In genomic region chr7:22355620-22356009, GRCh38 we compare ENCODE assay signal across 10 cellular contexts. TPM values are rescaled to one million over a fixed set of nuclear protein-coding genes. Genes with fewer than 3 reads are reported as not detected.
DNase-seq lines count a peak whose midpoint lies in the region; ATAC-seq and TF ChIP-seq lines count a peak whose summit lies in the region.
"Had no signal": no experiment of that assay in that cellular context is flagged by ENCODE, and none has a peak within 500 bp of the region (broad histone marks: within the 10 kb centered on the region; RNA-seq: fewer than 3 reads in every experiment).

No MANE protein-coding gene starts in this region.

- CTCF ChIA-PET in activated CD8-positive, alpha-beta memory T cell treated with anti-CD3 and anti-CD28 coated beads, Interleukin-2, amount 10 ng/mL, durations not matched to agents 7 days and 5 days (lab: Charles Lee), result no interaction called here

- H3K9me3 Mint-ChIP-seq in activated CD8-positive, alpha-beta memory T cell treated with anti-CD3 and anti-CD28 coated beads, Interleukin-2, amount 10 ng/mL, durations not matched to agents 7 days and 5 days (ENCODE audit: low read depth), result peaks cover 2% of the 10 kb centered on the region
- H3K9me3 Mint-ChIP-seq in activated T-helper 17 cell treated with anti-CD3 and anti-CD28 coated beads, Interleukin-2, amount 50 U/mL, for 72 hours, result peaks cover 3% of the 10 kb centered on the region

- H3K4me3 ChIP-seq in kidney epithelial cell (ENCODE audit: low read depth, low read length) (peak overlapping the region; percentile 49), thymus (ENCODE audit: low read length) (peak overlapping the region; percentile 86)

- WGBS in thymus, result 62% methylated on average over 5 of the region's 5 CpGs

- peaks cover 69% of the 10 kb centered on the region for H3K27me3 Mint-ChIP-seq in activated CD8-positive, alpha-beta memory T cell treated with anti-CD3 and anti-CD28 coated beads, Interleukin-2, amount 10 ng/mL, durations not matched to agents 7 days and 5 days
- H3K27me3 Mint-ChIP-seq in activated T-helper 17 cell treated with anti-CD3 and anti-CD28 coated beads, Interleukin-2, amount 50 U/mL, for 72 hours, result peaks cover 37% of the 10 kb centered on the region

- peaks cover 3% of the 10 kb centered on the region for H3K9me3 ChIP-seq in thymus (ENCODE audit: control insufficient read depth)

- H3K4me1 Mint-ChIP-seq in activated CD8-positive, alpha-beta memory T cell treated with anti-CD3 and anti-CD28 coated beads, Interleukin-2, amount 10 ng/mL, durations not matched to agents 7 days and 5 days, result peaks cover 10% of the 10 kb centered on the region
- H3K4me1 Mint-ChIP-seq in activated T-helper 17 cell treated with anti-CD3 and anti-CD28 coated beads, Interleukin-2, amount 50 U/mL, for 72 hours, result no peaks in the 10 kb centered on the region

- no peaks in the 10 kb centered on the region for H3K36me3 ChIP-seq in kidney epithelial cell (ENCODE audit: control insufficient read depth, insufficient read depth, low read length)
- no peaks in the 10 kb centered on the region for H3K36me3 ChIP-seq in thymus (ENCODE audit: control insufficient read depth, insufficient read depth)

- no peak for DNase-seq in activated CD8-positive, alpha-beta memory T cell treated with anti-CD3 and anti-CD28 coated beads, Interleukin-2, amount 10 ng/mL, durations not matched to agents 7 days and 5 days
- no peak for DNase-seq in activated CD8-positive, alpha-beta memory T cell treated with anti-CD3 and anti-CD28 coated beads, Interleukin-2, amount 50 U/mL, for 4 hours
- DNase-seq in kidney epithelial cell (ENCODE audit: low read depth) (no peak), EL (no peak), SIG-M5 (lab: John Stamatoyannopoulos, UW) (no peak), anterior cingulate cortex (lab: John Stamatoyannopoulos, UW) (no peak)
- DNase-seq: activated gamma-delta T cell treated with Interleukin-2 at 50 U/mL for 16 hours, mesenchymal stem cell had no signal

- H3K27ac Mint-ChIP-seq in activated CD8-positive, alpha-beta memory T cell treated with anti-CD3 and anti-CD28 coated beads, Interleukin-2, amount 10 ng/mL, durations not matched to agents 7 days and 5 days, result no peak overlapping the region
- H3K27ac Mint-ChIP-seq in activated T-helper 17 cell treated with anti-CD3 and anti-CD28 coated beads, Interleukin-2, amount 50 U/mL, for 72 hours, result no peak overlapping the region

- H3K27me3 ChIP-seq in kidney epithelial cell (ENCODE audit: control insufficient read depth, insufficient read depth, low read length) (peaks cover 3% of the 10 kb centered on the region), thymus (ENCODE audit: control insufficient read depth, insufficient read depth) (no peaks in the 10 kb centered on the region)

- H3K4me3 Mint-ChIP-seq in activated CD8-positive, alpha-beta memory T cell treated with anti-CD3 and anti-CD28 coated beads, Interleukin-2, amount 10 ng/mL, durations not matched to agents 7 days and 5 days, result peak overlapping the region; percentile 49
- peak overlapping the region; percentile 21 for H3K4me3 Mint-ChIP-seq in activated T-helper 17 cell treated with anti-CD3 and anti-CD28 coated beads, Interleukin-2, amount 50 U/mL, for 72 hours

- ATAC-seq in activated CD8-positive, alpha-beta memory T cell treated with anti-CD3 and anti-CD28 coated beads, Interleukin-2, amount 10 ng/mL, durations not matched to agents 7 days and 5 days, result no peak
- ATAC-seq in activated T-helper 17 cell treated with anti-CD3 and anti-CD28 coated beads, Interleukin-2, amount 50 U/mL, for 72 hours (replicated peaks), result no peak

- H3K27ac ChIP-seq in thymus (ENCODE audit: low read depth), result no peak overlapping the region

- peaks cover 2% of the 10 kb centered on the region for H3K36me3 Mint-ChIP-seq in activated CD8-positive, alpha-beta memory T cell treated with anti-CD3 and anti-CD28 coated beads, Interleukin-2, amount 10 ng/mL, durations not matched to agents 7 days and 5 days
- peaks cover 4% of the 10 kb centered on the region for H3K36me3 Mint-ChIP-seq in activated T-helper 17 cell treated with anti-CD3 and anti-CD28 coated beads, Interleukin-2, amount 50 U/mL, for 72 hours (ENCODE audit: low read depth)

- TF ChIP-seq CTCF in kidney epithelial cell (IDR thresholded peaks at IDR 0.05; ENCODE audit: insufficient read depth, low read length, poor library complexity, severe bottlenecking), result no peak

- H3K4me1 ChIP-seq in thymus (ENCODE audit: control insufficient read depth, insufficient read depth, low read length), result no peaks in the 10 kb centered on the region

RNA-seq across cellular contexts. Expression of gene RAPGEF5, which starts 1.3 kb away (rescaled TPM):
- total RNA-seq in activated CD8-positive, alpha-beta memory T cell treated with anti-CD3 and anti-CD28 coated beads, Interleukin-2, amount 10 ng/mL, durations not matched to agents 7 days and 5 days, result under 1 TPM; 0.66 to 0.99 TPM
- under 1 TPM; 0.26 to 0.56 TPM for total RNA-seq in activated T-helper 17 cell treated with anti-CD3 and anti-CD28 coated beads, Interleukin-2, amount 50 U/mL, for 72 hours
- total RNA-seq in kidney epithelial cell, result 0.82 and 1.1 TPM in 2 replicates
- 6.1 TPM for polyA plus RNA-seq in thymus
